1 cellular context compared by ENCODE assay signal in the genomic region with DNA sequence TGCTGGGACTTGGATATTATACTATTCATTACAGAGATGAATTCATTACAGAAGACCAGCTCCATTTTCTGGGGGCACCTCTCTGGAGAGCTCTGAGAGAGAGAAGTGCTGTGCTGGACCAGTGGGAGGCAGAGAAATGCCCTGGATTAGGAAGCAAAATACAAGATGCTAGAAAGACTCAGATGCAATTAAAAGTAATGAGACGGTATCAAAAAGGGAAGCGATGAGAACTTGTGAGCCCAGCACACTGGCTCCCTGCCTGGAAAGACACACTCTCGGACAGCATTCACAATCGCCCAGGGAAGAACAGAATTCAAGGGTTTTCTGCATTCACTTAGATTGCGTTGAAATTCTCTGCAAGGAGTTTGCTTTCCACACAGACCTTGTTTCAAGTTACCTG.
TF ChIP-seq lines count a peak whose summit lies in the region.

No MANE protein-coding gene starts in this region.

TF ChIP-seq in HepG2, 621 proteins besides CTCF, POLR2A, EP300 and RAD21:
- TF ChIP-seq NRL (CRISPR knock-in tag; IDR thresholded peaks at IDR 0.05; ENCODE audit: borderline replicate concordance) (no peak), ZBTB8A (CRISPR knock-in tag; IDR thresholded peaks at IDR 0.05; ENCODE audit: borderline replicate concordance, low read depth) (no peak), KAT8 (CRISPR knock-in tag; IDR thresholded peaks at IDR 0.05) (no peak), CBX2 (IDR thresholded peaks at IDR 0.05; ENCODE audit: low read depth, low read length) (no peak), CBX2 (CRISPR knock-in tag; IDR thresholded peaks at IDR 0.05; ENCODE audit: low read depth) (no peak), ZNF12 (CRISPR knock-in tag; IDR thresholded peaks at IDR 0.05) (no peak), MTF2 (CRISPR knock-in tag; IDR thresholded peaks at IDR 0.05; ENCODE audit: borderline replicate concordance) (no peak)
